8 cellular contexts compared by ENCODE assay signal in genomic region chr9:135085830-135086546, GRCh38. TPM values are rescaled to one million over a fixed set of nuclear protein-coding genes. Genes with fewer than 3 reads are reported as not detected.
DNase-seq lines count a peak whose midpoint lies in the region; ATAC-seq and TF ChIP-seq lines count a peak whose summit lies in the region.

No MANE protein-coding gene starts in this region.

- WGBS in liver: 13% methylated on average over 30 of the region's 30 CpGs

- H3K9me3 ChIP-seq in SJSA1 (replicated peaks) (no peaks in the 10 kb centered on the region), liver (ENCODE audit: control insufficient read depth in 4 of 4, low read length in 3 of 4) (no peaks in the 10 kb centered on the region)

- H3K4me1 ChIP-seq in SJSA1 (replicated peaks) (peaks cover 15% of the 10 kb centered on the region), liver (ENCODE audit: control insufficient read depth in 4 of 4, insufficient read depth in 4 of 4, low read length in 3 of 4) (peaks cover 7 to 24% (median 13%) of the 10 kb centered on the region in 4 donors)

- ATAC-seq in GM18861 (IDR thresholded peaks at IDR 0.05; ENCODE audit: unreplicated experiment) (no peak), HG02970 (IDR thresholded peaks at IDR 0.05; ENCODE audit: low FRiP score, unreplicated experiment) (no peak)

- H3K27me3 Mint-ChIP-seq in dendritic cell treated with granulocyte-macrophage colony-stimulating factor and Interleukin-4, amounts not matched to agents 40 ng/mL and 50 ng/mL, for 4 days: peaks cover 69% of the 10 kb centered on the region

- peak overlapping the region; percentile 53 for H3K4me3 Mint-ChIP-seq in dendritic cell treated with granulocyte-macrophage colony-stimulating factor and Interleukin-4, amounts not matched to agents 40 ng/mL and 50 ng/mL, for 4 days

- TF ChIP-seq RAD21 in liver (IDR thresholded peaks at IDR 0.05): peak; percentile 95 to 96

- intact Hi-C loops in dendritic cell treated with granulocyte-macrophage colony-stimulating factor and Interleukin-4, amounts not matched to agents 40 ng/mL and 50 ng/mL, for 4 days (cut with micrococcal nuclease): loop anchor here (5.0 kb wide), 1 partner anchor 256 kb away; no protein-coding TSS in a partner anchor

- peaks cover 6% of the 10 kb centered on the region for H3K4me1 Mint-ChIP-seq in dendritic cell treated with granulocyte-macrophage colony-stimulating factor and Interleukin-4, amounts not matched to agents 40 ng/mL and 50 ng/mL, for 4 days (ENCODE audit: low read depth)

- no peaks in the 10 kb centered on the region for H3K36me3 Mint-ChIP-seq in dendritic cell treated with granulocyte-macrophage colony-stimulating factor and Interleukin-4, amounts not matched to agents 40 ng/mL and 50 ng/mL, for 4 days (ENCODE audit: low read depth)

- peak; percentile 92 for TF ChIP-seq CTCF in liver (IDR thresholded peaks at IDR 0.05; ENCODE audit: low read depth, low read length, missing input control)

- no peak overlapping the region for H3K27ac ChIP-seq in SJSA1
- H3K27ac ChIP-seq in liver (ENCODE audit: low read depth in 1 of 2, low read length in 2 of 2): no peak overlapping the region

- H3K4me3 ChIP-seq in SJSA1: no peak overlapping the region
- H3K4me3 ChIP-seq in liver (ENCODE audit: low read depth in 1 of 3, low read length in 3 of 3): no peak overlapping the region

- DNase-seq in DMS79 (lab: John Stamatoyannopoulos, UW) (peak; percentile 84), HuH-7.5 (ENCODE audit: low spot score) (peak; percentile 85), SJSA1 (ENCODE audit: low read depth in 1 of 2, low spot score in 2 of 2) (peak; percentile 65 to 68)
- DNase-seq in stimulated activated CD4-positive, alpha-beta T cell treated with anti-CD3 and anti-CD28 coated beads, TNF-alpha, amount 100 ng/mL, for 24 hours (ENCODE audit: low read depth in 3 of 3): peak in 2 of 3 experiments; percentile 5 to 55

- H3K27me3 ChIP-seq in SJSA1 (replicated peaks) (peaks cover 32% of the 10 kb centered on the region), liver (ENCODE audit: control insufficient read depth in 4 of 4, insufficient read depth in 4 of 4, low read length in 3 of 4) (peaks cover 0 to 7% (median 2%) of the 10 kb centered on the region in 4 donors)

- no peak overlapping the region for H3K9ac ChIP-seq in liver (ENCODE audit: low read depth in 1 of 2, low read length in 2 of 2)

- H3K27ac Mint-ChIP-seq in dendritic cell treated with granulocyte-macrophage colony-stimulating factor and Interleukin-4, amounts not matched to agents 40 ng/mL and 50 ng/mL, for 4 days: no peak overlapping the region

- no peaks in the 10 kb centered on the region for H3K9me3 Mint-ChIP-seq in dendritic cell treated with granulocyte-macrophage colony-stimulating factor and Interleukin-4, amounts not matched to agents 40 ng/mL and 50 ng/mL, for 4 days

- H3K36me3 ChIP-seq in SJSA1 (no peaks in the 10 kb centered on the region), liver (ENCODE audit: control insufficient read depth in 4 of 4, insufficient read depth in 3 of 4, low read depth in 1 of 4, low read length in 3 of 4) (no peaks in the 10 kb centered on the region)

TF ChIP-seq in liver, 16 proteins besides CTCF, POLR2A, EP300 and RAD21:
- TF ChIP-seq, protein P1, sequence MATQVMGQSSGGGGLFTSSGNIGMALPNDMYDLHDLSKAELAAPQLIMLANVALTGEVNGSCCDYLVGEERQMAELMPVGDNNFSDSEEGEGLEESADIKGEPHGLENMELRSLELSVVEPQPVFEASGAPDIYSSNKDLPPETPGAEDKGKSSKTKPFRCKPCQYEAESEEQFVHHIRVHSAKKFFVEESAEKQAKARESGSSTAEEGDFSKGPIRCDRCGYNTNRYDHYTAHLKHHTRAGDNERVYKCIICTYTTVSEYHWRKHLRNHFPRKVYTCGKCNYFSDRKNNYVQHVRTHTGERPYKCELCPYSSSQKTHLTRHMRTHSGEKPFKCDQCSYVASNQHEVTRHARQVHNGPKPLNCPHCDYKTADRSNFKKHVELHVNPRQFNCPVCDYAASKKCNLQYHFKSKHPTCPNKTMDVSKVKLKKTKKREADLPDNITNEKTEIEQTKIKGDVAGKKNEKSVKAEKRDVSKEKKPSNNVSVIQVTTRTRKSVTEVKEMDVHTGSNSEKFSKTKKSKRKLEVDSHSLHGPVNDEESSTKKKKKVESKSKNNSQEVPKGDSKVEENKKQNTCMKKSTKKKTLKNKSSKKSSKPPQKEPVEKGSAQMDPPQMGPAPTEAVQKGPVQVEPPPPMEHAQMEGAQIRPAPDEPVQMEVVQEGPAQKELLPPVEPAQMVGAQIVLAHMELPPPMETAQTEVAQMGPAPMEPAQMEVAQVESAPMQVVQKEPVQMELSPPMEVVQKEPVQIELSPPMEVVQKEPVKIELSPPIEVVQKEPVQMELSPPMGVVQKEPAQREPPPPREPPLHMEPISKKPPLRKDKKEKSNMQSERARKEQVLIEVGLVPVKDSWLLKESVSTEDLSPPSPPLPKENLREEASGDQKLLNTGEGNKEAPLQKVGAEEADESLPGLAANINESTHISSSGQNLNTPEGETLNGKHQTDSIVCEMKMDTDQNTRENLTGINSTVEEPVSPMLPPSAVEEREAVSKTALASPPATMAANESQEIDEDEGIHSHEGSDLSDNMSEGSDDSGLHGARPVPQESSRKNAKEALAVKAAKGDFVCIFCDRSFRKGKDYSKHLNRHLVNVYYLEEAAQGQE (IDR thresholded peaks at IDR 0.05): no peak
- TF ChIP-seq HNF4G (IDR thresholded peaks at IDR 0.05): no peak
- no peak for TF ChIP-seq TAF1 (conservative IDR thresholded peaks at IDR 0.05)
- peak in 1 of 2 donors; percentile 13 for TF ChIP-seq HNF4A (conservative IDR thresholded peaks at IDR 0.05)
- peak in 1 of 2 donors; percentile 7 for TF ChIP-seq RXRA (IDR thresholded peaks at IDR 0.05)
- no peak for TF ChIP-seq YY1 (IDR thresholded peaks at IDR 0.05)

RNA-seq across cellular contexts. Expression of gene OLFM1, which starts 1.5 kb away (rescaled TPM):
- total RNA-seq in SJSA1 (2014; rRNA removed; shearing (Covaris generic)): 23.4 and 35.0 TPM in 2 replicates
- total RNA-seq in liver: 1 to 10 TPM; 3.7 to 5.2 TPM
- 1 to 10 TPM; 2.0 to 5.9 TPM for polyA plus RNA-seq in liver

Comparison
In these comparisons a context has a peak if more than half of its experiments do, and no peak if none do; other contexts are left out.
1. DNase-seq: peak in every context shown above with its lines; median percentile 85 in HuH-7.5; 84 in DMS79; 66 in SJSA1; 30 in stimulated activated CD4-positive, alpha-beta T cell treated with anti-CD3 and anti-CD28 coated beads, TNF-alpha, amount 100 ng/mL, for 24 hours.